Comparison of ENCODE assay signal across 40 cellular contexts in the genomic region with DNA sequence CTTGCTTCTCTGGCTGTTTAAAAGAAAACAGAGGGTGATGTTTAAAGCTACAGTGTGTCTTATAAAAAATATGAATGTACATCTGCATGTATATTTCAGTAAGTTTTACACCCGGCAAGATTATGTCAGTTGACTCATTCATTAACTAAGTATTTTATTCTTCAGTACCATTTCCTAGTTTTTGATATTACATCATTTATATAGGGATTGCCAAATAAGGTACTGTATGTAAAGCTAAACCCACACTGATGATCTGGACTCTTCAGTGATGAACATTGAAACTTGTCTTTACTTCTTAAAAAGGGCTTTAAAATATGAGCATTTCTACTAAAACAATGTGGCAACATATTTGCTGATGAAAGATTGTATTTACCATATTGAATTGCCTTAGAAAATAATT.
"Had no signal": no experiment of that assay in that cellular context is flagged by ENCODE, and none has a peak within 500 bp of the region (broad histone marks: within the 10 kb centered on the region; RNA-seq: fewer than 3 reads in every experiment).

No MANE protein-coding gene starts in this region.

- H3K27ac Mint-ChIP-seq: activated naive CD4-positive, alpha-beta T cell treated with anti-CD3 and anti-CD28 coated beads, Interleukin-2, amount 10 ng/mL, durations not matched to agents 7 days and 5 days; activated naive CD8-positive, alpha-beta T cell treated with anti-CD3 and anti-CD28 coated beads, Interleukin-2, amount 10 ng/mL, durations not matched to agents 7 days and 5 days; immature natural killer cell; naive thymus-derived CD8-positive, alpha-beta T cell; stimulated activated effector memory CD8-positive, alpha-beta T cell treated with anti-CD3 and anti-CD28 coated beads, Interleukin-12 subunit alpha, Interleukin-12 subunit beta, amount 100 ng/mL, for 72 hours; stimulated activated naive CD8-positive, alpha-beta T cell treated with anti-CD3 and anti-CD28 coated beads, Interleukin-15, amount 100 ng/mL, for 72 hours; T-helper 1 cell treated with Interleukin-12 subunit alpha and Interleukin-12 subunit beta and Interleukin-4 antibody, amounts not matched to agents 30 μg/mL and 1 μg/mL, for 36 hours; type B pancreatic cell had no signal

- DNase-seq: activated CD4-positive, alpha-beta T cell treated with anti-CD3 and anti-CD28 coated beads for 4 hours; activated CD4-positive, alpha-beta T cell treated with anti-CD3 and anti-CD28 coated beads, Interleukin-2, amount 50 U/mL, for 4 hours; activated CD8-positive, alpha-beta memory T cell treated with anti-CD3 and anti-CD28 coated beads for 24 hours; activated gamma-delta T cell; activated naive CD4-positive, alpha-beta T cell treated with anti-CD3 and anti-CD28 coated beads, Interleukin-2, amount 10 ng/mL, durations not matched to agents 7 days and 5 days; activated naive CD8-positive, alpha-beta T cell treated with anti-CD3 and anti-CD28 coated beads, Interleukin-2, amount 10 ng/mL, durations not matched to agents 7 days and 5 days; activated T-cell treated with anti-CD3 and anti-CD28 coated beads, Interleukin-2, amount 50 U/mL, for 1 hour; amniotic stem cell; brain microvascular endothelial cell; central memory CD4-positive, alpha-beta T cell; effector CD8-positive, alpha-beta T cell; erythroblast; head of caudate nucleus; hypothalamus; immature natural killer cell; left lung; lower lobe of right lung; mesenchymal stem cell; naive thymus-derived CD8-positive, alpha-beta T cell; nucleus accumbens; pancreas; stimulated activated CD4-positive, alpha-beta T cell treated with anti-CD3 and anti-CD28 coated beads, Interleukin-12 subunit alpha, Interleukin-12 subunit beta, amount 100 ng/mL, for 4 hours; stimulated activated CD4-positive, alpha-beta T cell treated with anti-CD3 and anti-CD28 coated beads, Interleukin-4, amount 100 ng/mL, for 1 hour; stimulated activated naive CD8-positive, alpha-beta T cell treated with anti-CD3 and anti-CD28 coated beads, Interleukin-15, amount 100 ng/mL, for 72 hours; substantia nigra; T-helper 9 cell; uterus had no signal

- H3K4me1 ChIP-seq: gastroesophageal sphincter, left lung, lower lobe of right lung, pancreas, prostate gland, uterus had no signal

- H3K36me3 ChIP-seq: brain microvascular endothelial cell, gastroesophageal sphincter, left lung, lower lobe of right lung, pancreas, prostate gland, uterus had no signal

- H3K36me3 Mint-ChIP-seq: activated naive CD4-positive, alpha-beta T cell treated with anti-CD3 and anti-CD28 coated beads, Interleukin-2, amount 10 ng/mL, durations not matched to agents 7 days and 5 days; activated naive CD8-positive, alpha-beta T cell treated with anti-CD3 and anti-CD28 coated beads, Interleukin-2, amount 10 ng/mL, durations not matched to agents 7 days and 5 days; immature natural killer cell; naive thymus-derived CD8-positive, alpha-beta T cell; stimulated activated effector memory CD8-positive, alpha-beta T cell treated with anti-CD3 and anti-CD28 coated beads, Interleukin-12 subunit alpha, Interleukin-12 subunit beta, amount 100 ng/mL, for 72 hours had no signal

- H3K9me3 Mint-ChIP-seq: activated naive CD4-positive, alpha-beta T cell treated with anti-CD3 and anti-CD28 coated beads, Interleukin-2, amount 10 ng/mL, durations not matched to agents 7 days and 5 days; activated naive CD8-positive, alpha-beta T cell treated with anti-CD3 and anti-CD28 coated beads, Interleukin-2, amount 10 ng/mL, durations not matched to agents 7 days and 5 days; naive thymus-derived CD8-positive, alpha-beta T cell; neural crest cell; stimulated activated effector memory CD8-positive, alpha-beta T cell treated with anti-CD3 and anti-CD28 coated beads, Interleukin-12 subunit alpha, Interleukin-12 subunit beta, amount 100 ng/mL, for 72 hours; stimulated activated naive CD8-positive, alpha-beta T cell treated with anti-CD3 and anti-CD28 coated beads, Interleukin-15, amount 100 ng/mL, for 72 hours; T-helper 1 cell treated with Interleukin-12 subunit alpha and Interleukin-12 subunit beta and Interleukin-4 antibody, amounts not matched to agents 30 μg/mL and 1 μg/mL, for 36 hours; type B pancreatic cell had no signal

- H3K4me3 Mint-ChIP-seq: activated naive CD4-positive, alpha-beta T cell treated with anti-CD3 and anti-CD28 coated beads, Interleukin-2, amount 10 ng/mL, durations not matched to agents 7 days and 5 days; activated naive CD8-positive, alpha-beta T cell treated with anti-CD3 and anti-CD28 coated beads, Interleukin-2, amount 10 ng/mL, durations not matched to agents 7 days and 5 days; immature natural killer cell; naive thymus-derived CD8-positive, alpha-beta T cell; neural crest cell; stimulated activated effector memory CD8-positive, alpha-beta T cell treated with anti-CD3 and anti-CD28 coated beads, Interleukin-12 subunit alpha, Interleukin-12 subunit beta, amount 100 ng/mL, for 72 hours; stimulated activated naive CD8-positive, alpha-beta T cell treated with anti-CD3 and anti-CD28 coated beads, Interleukin-15, amount 100 ng/mL, for 72 hours; T-helper 1 cell treated with Interleukin-12 subunit alpha and Interleukin-12 subunit beta and Interleukin-4 antibody, amounts not matched to agents 30 μg/mL and 1 μg/mL, for 36 hours; type B pancreatic cell had no signal

- H3K27me3 ChIP-seq: brain microvascular endothelial cell, gastroesophageal sphincter, left lung, pancreas, uterus had no signal

- H3K27ac ChIP-seq: brain microvascular endothelial cell, gastroesophageal sphincter, left lung, lower lobe of right lung, pancreas, prostate gland, skin epidermis, uterus, VCaP had no signal

- H3K4me3 ChIP-seq: gastroesophageal sphincter, left lung, lower lobe of right lung, pancreas, prostate gland, skin epidermis, uterus had no signal

- FAIRE-seq: astrocyte, colon, endometrium, pancreas, TTC549 had no signal

- H3K9me3 ChIP-seq: gastroesophageal sphincter, left lung, lower lobe of right lung, pancreas, prostate gland, uterus had no signal

- H3K27me3 Mint-ChIP-seq: stimulated activated naive CD8-positive, alpha-beta T cell treated with anti-CD3 and anti-CD28 coated beads, Interleukin-15, amount 100 ng/mL, for 72 hours; type B pancreatic cell had no signal

- H3K4me1 Mint-ChIP-seq: activated naive CD4-positive, alpha-beta T cell treated with anti-CD3 and anti-CD28 coated beads, Interleukin-2, amount 10 ng/mL, durations not matched to agents 7 days and 5 days; activated naive CD8-positive, alpha-beta T cell treated with anti-CD3 and anti-CD28 coated beads, Interleukin-2, amount 10 ng/mL, durations not matched to agents 7 days and 5 days; immature natural killer cell; naive thymus-derived CD8-positive, alpha-beta T cell; stimulated activated effector memory CD8-positive, alpha-beta T cell treated with anti-CD3 and anti-CD28 coated beads, Interleukin-12 subunit alpha, Interleukin-12 subunit beta, amount 100 ng/mL, for 72 hours; stimulated activated naive CD8-positive, alpha-beta T cell treated with anti-CD3 and anti-CD28 coated beads, Interleukin-15, amount 100 ng/mL, for 72 hours had no signal

- ATAC-seq: gastroesophageal sphincter; left lung; lower lobe of right lung; naive thymus-derived CD8-positive, alpha-beta T cell; pancreas; sciatic nerve; stimulated activated effector memory CD8-positive, alpha-beta T cell treated with anti-CD3 and anti-CD28 coated beads, Interleukin-12 subunit alpha, Interleukin-12 subunit beta, amount 100 ng/mL, for 72 hours; stimulated activated naive CD8-positive, alpha-beta T cell treated with anti-CD3 and anti-CD28 coated beads, Interleukin-15, amount 100 ng/mL, for 72 hours had no signal
